Comparison of ENCODE assay signal across 23 cellular contexts in genomic region chr10:73877533-73878160, GRCh38. TPM values are rescaled to one million over a fixed set of nuclear protein-coding genes. Genes with fewer than 3 reads are reported as not detected.
DNase-seq lines count a peak whose midpoint lies in the region; ATAC-seq lines count a peak whose summit lies in the region.
"Had no signal": no experiment of that assay in that cellular context is flagged by ENCODE, and none has a peak within 500 bp of the region (broad histone marks: within the 10 kb centered on the region; RNA-seq: fewer than 3 reads in every experiment).

No MANE protein-coding gene starts in this region.

- peak overlapping the region; percentile 69 for H3K27ac Mint-ChIP-seq in activated CD4-positive, alpha-beta T cell treated with anti-CD3 and anti-CD28 coated beads, Interleukin-2, amount 10 ng/mL, durations not matched to agents 7 days and 5 days
- H3K27ac Mint-ChIP-seq in T-helper 17 cell, result peak overlapping the region; percentile 95
- H3K27ac Mint-ChIP-seq in memory B cell, result peak overlapping the region; percentile 3
- H3K27ac Mint-ChIP-seq in stimulated activated memory B cell treated with anti-CD40 and anti-IgM and Interleukin-4, amounts not matched to agents 10 μg/mL and 1 μg/mL and 100 μg/mL, for 72 hours, result peak overlapping the region; percentile 8
- H3K27ac Mint-ChIP-seq in natural killer cell treated with Interleukin-12 subunit alpha and Interleukin-12 subunit beta and Interleukin-15 and Interleukin-18, amount 100 ng/mL, for 72 hours, result peak overlapping the region in 1 of 2 donors; percentile 59
- H3K27ac Mint-ChIP-seq: activated CD4-positive, alpha-beta memory T cell treated with anti-CD3 and anti-CD28 coated beads for 36 hours had no signal

- H3K27me3 Mint-ChIP-seq in activated CD4-positive, alpha-beta T cell treated with anti-CD3 and anti-CD28 coated beads, Interleukin-2, amount 10 ng/mL, durations not matched to agents 7 days and 5 days, result no peaks in the 10 kb centered on the region
- no peaks in the 10 kb centered on the region for H3K27me3 Mint-ChIP-seq in T-helper 17 cell
- H3K27me3 Mint-ChIP-seq in memory B cell, result no peaks in the 10 kb centered on the region
- no peaks in the 10 kb centered on the region for H3K27me3 Mint-ChIP-seq in stimulated activated memory B cell treated with anti-CD40 and anti-IgM and Interleukin-4, amounts not matched to agents 10 μg/mL and 1 μg/mL and 100 μg/mL, for 72 hours
- H3K27me3 Mint-ChIP-seq in natural killer cell treated with Interleukin-12 subunit alpha and Interleukin-12 subunit beta and Interleukin-15 and Interleukin-18, amount 100 ng/mL, for 72 hours, result peaks cover 6 to 11% of the 10 kb centered on the region in 2 donors
- H3K27me3 Mint-ChIP-seq: activated CD4-positive, alpha-beta memory T cell treated with anti-CD3 and anti-CD28 coated beads for 36 hours had no signal

- DNase-seq in activated CD4-positive, alpha-beta T cell treated with anti-CD3 and anti-CD28 coated beads, Interleukin-2, amount 10 ng/mL, durations not matched to agents 7 days and 5 days, result no peak
- DNase-seq in activated CD4-positive, alpha-beta T cell treated with anti-CD3 and anti-CD28 coated beads for 1 hour, result no peak
- DNase-seq in T-helper 17 cell, result no peak
- no peak for DNase-seq in memory B cell (ENCODE audit: low spot score in 2 of 2)
- DNase-seq in EL, result no peak
- no peak for DNase-seq in NCI-H1417 treated with DMSO at 0.1 percent for 48 hours (lab: John Stamatoyannopoulos, UW)
- DNase-seq in natural killer cell treated with Interleukin-12 subunit alpha and Interleukin-12 subunit beta and Interleukin-15 and Interleukin-18, amount 100 ng/mL, for 72 hours (ENCODE audit: low spot score), result no peak
- DNase-seq: activated CD4-positive, alpha-beta memory T cell treated with anti-CD3 and anti-CD28 coated beads for 36 hours; anterior cingulate cortex; BE2C; caudate nucleus; dorsolateral prefrontal cortex; left ventricle myocardium superior; NCI-H2107; NCI-H510A treated with DMSO at 0.1 percent for 48 hours; Peyer's patch; stimulated activated CD4-positive, alpha-beta T cell treated with anti-CD3 and anti-CD28 coated beads, Interleukin-2, amount 100 ng/mL, for 48 hours; stimulated activated naive CD4-positive, alpha-beta T cell; WERI-Rb-1 had no signal

- peaks cover 8% of the 10 kb centered on the region for H3K36me3 Mint-ChIP-seq in activated CD4-positive, alpha-beta T cell treated with anti-CD3 and anti-CD28 coated beads, Interleukin-2, amount 10 ng/mL, durations not matched to agents 7 days and 5 days (ENCODE audit: low read depth)
- H3K36me3 Mint-ChIP-seq in T-helper 17 cell (ENCODE audit: low read depth), result peaks cover 3% of the 10 kb centered on the region
- H3K36me3 Mint-ChIP-seq in memory B cell, result peaks cover 1% of the 10 kb centered on the region
- H3K36me3 Mint-ChIP-seq in stimulated activated memory B cell treated with anti-CD40 and anti-IgM and Interleukin-4, amounts not matched to agents 10 μg/mL and 1 μg/mL and 100 μg/mL, for 72 hours, result no peaks in the 10 kb centered on the region
- H3K36me3 Mint-ChIP-seq in natural killer cell treated with Interleukin-12 subunit alpha and Interleukin-12 subunit beta and Interleukin-15 and Interleukin-18, amount 100 ng/mL, for 72 hours, result no peaks in the 10 kb centered on the region

- POLR2A ChIA-PET in activated CD4-positive, alpha-beta T cell treated with anti-CD3 and anti-CD28 coated beads, Interleukin-2, amount 10 ng/mL, durations not matched to agents 7 days and 5 days (lab: Charles Lee), result no interaction called here

- peaks cover 49% of the 10 kb centered on the region for H3K4me1 Mint-ChIP-seq in activated CD4-positive, alpha-beta T cell treated with anti-CD3 and anti-CD28 coated beads, Interleukin-2, amount 10 ng/mL, durations not matched to agents 7 days and 5 days
- peaks cover 44% of the 10 kb centered on the region for H3K4me1 Mint-ChIP-seq in T-helper 17 cell
- H3K4me1 Mint-ChIP-seq in memory B cell, result peaks cover 12% of the 10 kb centered on the region
- peaks cover 25% of the 10 kb centered on the region for H3K4me1 Mint-ChIP-seq in stimulated activated memory B cell treated with anti-CD40 and anti-IgM and Interleukin-4, amounts not matched to agents 10 μg/mL and 1 μg/mL and 100 μg/mL, for 72 hours
- H3K4me1 Mint-ChIP-seq in natural killer cell treated with Interleukin-12 subunit alpha and Interleukin-12 subunit beta and Interleukin-15 and Interleukin-18, amount 100 ng/mL, for 72 hours (ENCODE audit: low read depth in 2 of 2), result peaks cover 27 to 34% of the 10 kb centered on the region in 2 donors

- H3K9me3 Mint-ChIP-seq in activated CD4-positive, alpha-beta T cell treated with anti-CD3 and anti-CD28 coated beads, Interleukin-2, amount 10 ng/mL, durations not matched to agents 7 days and 5 days, result no peaks in the 10 kb centered on the region
- H3K9me3 Mint-ChIP-seq in memory B cell, result no peaks in the 10 kb centered on the region
- no peaks in the 10 kb centered on the region for H3K9me3 Mint-ChIP-seq in stimulated activated memory B cell treated with anti-CD40 and anti-IgM and Interleukin-4, amounts not matched to agents 10 μg/mL and 1 μg/mL and 100 μg/mL, for 72 hours
- no peaks in the 10 kb centered on the region for H3K9me3 Mint-ChIP-seq in natural killer cell treated with Interleukin-12 subunit alpha and Interleukin-12 subunit beta and Interleukin-15 and Interleukin-18, amount 100 ng/mL, for 72 hours
- H3K9me3 Mint-ChIP-seq: activated CD4-positive, alpha-beta memory T cell treated with anti-CD3 and anti-CD28 coated beads for 36 hours had no signal

- CTCF ChIA-PET in activated CD4-positive, alpha-beta T cell treated with anti-CD3 and anti-CD28 coated beads, Interleukin-2, amount 10 ng/mL, durations not matched to agents 7 days and 5 days (lab: Charles Lee), result interaction anchor here (1.1 to 9.9 kb wide), 6 partner anchors 9 to 63 kb away, joined by 3 to 212 read pairs (median 37); no protein-coding TSS in a partner anchor

- ATAC-seq in T-helper 17 cell (no peak), memory B cell (ENCODE audit: low read depth) (no peak)
- no peak for ATAC-seq in stimulated activated memory B cell treated with anti-CD40 and anti-IgM and Interleukin-4, amounts not matched to agents 10 μg/mL and 1 μg/mL and 100 μg/mL, for 72 hours
- no peak for ATAC-seq in natural killer cell treated with Interleukin-12 subunit alpha and Interleukin-12 subunit beta and Interleukin-15 and Interleukin-18, amount 100 ng/mL, for 72 hours
- ATAC-seq: A549, left ventricle myocardium superior had no signal

- H3K9me3 ChIP-seq in T-helper 17 cell (ENCODE audit: control insufficient read depth, low read length, poor library complexity, severe bottlenecking), result no peaks in the 10 kb centered on the region
- H3K9me3 ChIP-seq: A549, BE2C, Peyer's patch, SJSA1, tibial nerve had no signal

- H3K4me3 Mint-ChIP-seq in activated CD4-positive, alpha-beta T cell treated with anti-CD3 and anti-CD28 coated beads, Interleukin-2, amount 10 ng/mL, durations not matched to agents 7 days and 5 days, result no peak overlapping the region
- H3K4me3 Mint-ChIP-seq in T-helper 17 cell (no peak overlapping the region), memory B cell (no peak overlapping the region)
- H3K4me3 Mint-ChIP-seq in stimulated activated memory B cell treated with anti-CD40 and anti-IgM and Interleukin-4, amounts not matched to agents 10 μg/mL and 1 μg/mL and 100 μg/mL, for 72 hours, result no peak overlapping the region
- no peak overlapping the region for H3K4me3 Mint-ChIP-seq in natural killer cell treated with Interleukin-12 subunit alpha and Interleukin-12 subunit beta and Interleukin-15 and Interleukin-18, amount 100 ng/mL, for 72 hours
- H3K4me3 Mint-ChIP-seq: activated CD4-positive, alpha-beta memory T cell treated with anti-CD3 and anti-CD28 coated beads for 36 hours had no signal

RNA-seq across cellular contexts. Expression of gene CAMK2G, which starts 3.3 kb away (rescaled TPM):
- total RNA-seq in activated CD4-positive, alpha-beta T cell treated with anti-CD3 and anti-CD28 coated beads, Interleukin-2, amount 10 ng/mL, durations not matched to agents 7 days and 5 days, result 10 to 100 TPM; 54.4 to 55.8 TPM
- total RNA-seq in T-helper 17 cell, result 10 to 100 TPM; 52.6 to 59.6 TPM
- 10 to 100 TPM in 1 of 2 donors, 1 to 10 TPM in 1; 6.9 to 15.3 TPM for total RNA-seq in natural killer cell treated with Interleukin-12 subunit alpha and Interleukin-12 subunit beta and Interleukin-15 and Interleukin-18, amount 100 ng/mL, for 72 hours

RNA-seq across cellular contexts. Expression of gene PLAU, which starts 33.3 kb away (rescaled TPM):
- total RNA-seq in activated CD4-positive, alpha-beta T cell treated with anti-CD3 and anti-CD28 coated beads, Interleukin-2, amount 10 ng/mL, durations not matched to agents 7 days and 5 days, result under 1 TPM; 0.89 to 0.96 TPM
- under 1 TPM in 1 of 2 donors, not detected in 1; 0.42 TPM for total RNA-seq in T-helper 17 cell
- not detected for total RNA-seq in natural killer cell treated with Interleukin-12 subunit alpha and Interleukin-12 subunit beta and Interleukin-15 and Interleukin-18, amount 100 ng/mL, for 72 hours
